ENCODE assay signal across 8 cellular contexts in genomic region chr21:44873356-44874239, GRCh38. TPM values are rescaled to one million over a fixed set of nuclear protein-coding genes. Genes with fewer than 3 reads are reported as not detected.
DNase-seq lines count a peak whose midpoint lies in the region; ATAC-seq and TF ChIP-seq lines count a peak whose summit lies in the region.

Gene PTTG1IP (minus strand): TSS chr21:44873690. CDS start chr21:44873616, 74 bp downstream.

- CTCF ChIA-PET in Panc1 (lab: Charles Lee), result interaction anchor here (0.5 to 0.6 kb wide), 3 partner anchors 10 to 47 kb away, joined by 3 to 13 read pairs (median 8); no protein-coding TSS in a partner anchor

- H3K9me3 Mint-ChIP-seq in activated T-cell treated with anti-CD3 and anti-CD28 coated beads, Interleukin-2, amount 50 U/mL, for 4 hours, result no peaks in the 10 kb centered on the region

- peak within 1 kb of the TSS; percentile 93 for H3K4me2 ChIP-seq in KMS-11

- H3K9me3 ChIP-seq in Panc1 (ENCODE audit: control insufficient read depth, insufficient read depth, low read depth, low read length) (no peaks in the 10 kb centered on the region), esophagus (ENCODE audit: control insufficient read depth in 2 of 2, insufficient read depth in 1 of 2, low read depth in 1 of 2, low read length in 1 of 2) (no peaks in the 10 kb centered on the region), mucosa of stomach (ENCODE audit: control insufficient read depth, low read length) (no peaks in the 10 kb centered on the region)

- H3K4me3 ChIP-seq in KMS-11 (IDR thresholded peaks at IDR 0.05; ENCODE audit: insufficient read depth, low read depth, low read length), result no peak within 1 kb of the TSS
- H3K4me3 ChIP-seq in Panc1 (ENCODE audit: low read depth in 2 of 2, low read length in 2 of 2), result peak within 1 kb of the TSS; percentile 81 to 85
- H3K4me3 ChIP-seq in esophagus (ENCODE audit: low read depth in 1 of 2, low read length in 2 of 2), result peak within 1 kb of the TSS; percentile 80 to 90
- H3K4me3 ChIP-seq in mucosa of stomach (ENCODE audit: low read length), result peak within 1 kb of the TSS; percentile 92

- H3K9ac ChIP-seq in KMS-11 (peak within 1 kb of the TSS; percentile 43; the same call in 1 of the 2 replicates), mucosa of stomach (ENCODE audit: low read length) (peak within 1 kb of the TSS; percentile 87)

- WGBS in esophagus, 2 donors, result 0% methylated on average over 109 to 123 of the region's 123 CpGs

- no peak within 1 kb of the TSS for H3K27ac ChIP-seq in KMS-11
- H3K27ac ChIP-seq in Panc1 (ENCODE audit: low read length), result peak within 1 kb of the TSS; percentile 95
- H3K27ac ChIP-seq in esophagus (ENCODE audit: low read depth in 2 of 2, low read length in 1 of 2), result peak within 1 kb of the TSS; percentile 97 to 99

- H3K4me1 Mint-ChIP-seq in activated T-cell treated with anti-CD3 and anti-CD28 coated beads, Interleukin-2, amount 50 U/mL, for 4 hours (ENCODE audit: low read depth), result peaks cover 54% of the 10 kb centered on the region

- peak within 1 kb of the TSS; percentile 90 for H3K4me3 Mint-ChIP-seq in activated T-cell treated with anti-CD3 and anti-CD28 coated beads, Interleukin-2, amount 50 U/mL, for 4 hours

- in situ Hi-C loops in Panc1 (cut with HindIII; ENCODE audit: low pct_unique_long_range_greater_than_20kb, low sequenced_read_pairs), result no loop called here

- intact Hi-C loops in Panc1 (cut with micrococcal nuclease; ENCODE audit: unreplicated experiment), result loop anchor here (2.0 to 10.0 kb wide), 2 partner anchors 51 to 73 kb away; partner anchors contain the start of genes ITGB2 and UBE2G2

- H3K27me3 Mint-ChIP-seq in activated T-cell treated with anti-CD3 and anti-CD28 coated beads, Interleukin-2, amount 50 U/mL, for 4 hours (ENCODE audit: low read depth), result no peaks in the 10 kb centered on the region

- H4K20me1 ChIP-seq in KMS-11 (ENCODE audit: insufficient read depth), result no peaks in the 10 kb centered on the region; the same call in none of the 2 replicates

- no TSS peak for BruUV-seq in Panc1 (replicated peaks; lab: Mats Ljungman, UMichigan)

- H3K4me1 ChIP-seq in KMS-11 (ENCODE audit: low read depth, poor library complexity, severe bottlenecking) (peaks cover 32% of the 10 kb centered on the region), Panc1 (ENCODE audit: control insufficient read depth, insufficient read depth, low read length) (peaks cover 27% of the 10 kb centered on the region), esophagus (ENCODE audit: control insufficient read depth in 2 of 2, insufficient read depth in 2 of 2, low read length in 1 of 2) (peaks cover 7 to 17% of the 10 kb centered on the region in 2 donors), mucosa of stomach (ENCODE audit: control insufficient read depth, insufficient read depth, low read length) (peaks cover 51% of the 10 kb centered on the region)

- TF ChIP-seq CTCF in KMS-11 (conservative IDR thresholded peaks at IDR 0.05; ENCODE audit: low read depth, low read length) (no peak), Panc1 (IDR thresholded peaks at IDR 0.05) (no peak)

- POLR2A ChIA-PET in Panc1 (lab: Charles Lee), result interaction anchor here (0.7 to 0.8 kb wide), 3 partner anchors 69 to 537 kb away, joined by 3 to 6 read pairs (median 4); no protein-coding TSS in a partner anchor

- peak within 1 kb of the TSS; percentile 95 for H2AFZ ChIP-seq in KMS-11 (ENCODE audit: low read depth)

- ATAC-seq in GM21737 (IDR thresholded peaks at IDR 0.05; ENCODE audit: unreplicated experiment) (peak; percentile 67), Panc1 (peak; percentile 77)
- peak; percentile 81 for ATAC-seq in activated T-cell treated with anti-CD3 and anti-CD28 coated beads, Interleukin-2, amount 50 U/mL, for 4 hours

- peaks cover 41% of the 10 kb centered on the region; the same call in 1 of the 2 replicates for H3K79me2 ChIP-seq in KMS-11 (ENCODE audit: insufficient read depth, low read depth)

- no peaks in the 10 kb centered on the region for H3K36me3 Mint-ChIP-seq in activated T-cell treated with anti-CD3 and anti-CD28 coated beads, Interleukin-2, amount 50 U/mL, for 4 hours (ENCODE audit: insufficient read depth)

- H3K27me3 ChIP-seq in KMS-11 (ENCODE audit: insufficient read depth, low read depth), result peaks cover 43% of the 10 kb centered on the region
- H3K27me3 ChIP-seq in Panc1 (ENCODE audit: control insufficient read depth, insufficient read depth, low read length), result no peaks in the 10 kb centered on the region
- H3K27me3 ChIP-seq in esophagus (ENCODE audit: control insufficient read depth in 1 of 2, insufficient read depth in 2 of 2, low read length in 2 of 2), result no peaks in the 10 kb centered on the region
- H3K27me3 ChIP-seq in mucosa of stomach (ENCODE audit: control insufficient read depth, insufficient read depth, low read length), result no peaks in the 10 kb centered on the region

- H3K36me3 ChIP-seq in KMS-11 (ENCODE audit: insufficient read depth) (no peaks in the 10 kb centered on the region), Panc1 (ENCODE audit: control insufficient read depth, insufficient read depth, low read length) (no peaks in the 10 kb centered on the region), esophagus (ENCODE audit: control insufficient read depth in 2 of 2, insufficient read depth in 2 of 2, low read length in 1 of 2) (no peaks in the 10 kb centered on the region), mucosa of stomach (ENCODE audit: control insufficient read depth, insufficient read depth, low read length) (no peaks in the 10 kb centered on the region)

- peak; percentile 91 for DNase-seq in DMS79 (lab: John Stamatoyannopoulos, UW)
- no peak for DNase-seq in Panc1 (ENCODE audit: low read depth, low spot score)
- DNase-seq in activated T-cell treated with anti-CD3 and anti-CD28 coated beads, Interleukin-2, amount 50 U/mL, for 4 hours, result peak; percentile 99
- peak; percentile 99 for DNase-seq in stimulated activated CD8-positive, alpha-beta memory T cell treated with anti-CD3 and anti-CD28 coated beads, Interleukin-4, amount 100 ng/mL, for 48 hours

RNA-seq across cellular contexts. Expression of gene PTTG1IP, which starts in this region (rescaled TPM):
- 226 TPM for total RNA-seq in Panc1 (2021; ENCODE audit: unreplicated experiment)
- 169 TPM for polyA plus RNA-seq in Panc1 (2012; ENCODE audit: insufficient read length)
- total RNA-seq in activated T-cell treated with anti-CD3 and anti-CD28 coated beads, Interleukin-2, amount 50 U/mL, for 4 hours, result 10 to 100 TPM; 33.8 to 37.6 (median 34.6) TPM
- polyA plus RNA-seq in esophagus, result 10 to 100 TPM; 45.8 to 47.4 TPM
